Comparison of ENCODE assay signal across 7 cellular contexts in the genomic region with DNA sequence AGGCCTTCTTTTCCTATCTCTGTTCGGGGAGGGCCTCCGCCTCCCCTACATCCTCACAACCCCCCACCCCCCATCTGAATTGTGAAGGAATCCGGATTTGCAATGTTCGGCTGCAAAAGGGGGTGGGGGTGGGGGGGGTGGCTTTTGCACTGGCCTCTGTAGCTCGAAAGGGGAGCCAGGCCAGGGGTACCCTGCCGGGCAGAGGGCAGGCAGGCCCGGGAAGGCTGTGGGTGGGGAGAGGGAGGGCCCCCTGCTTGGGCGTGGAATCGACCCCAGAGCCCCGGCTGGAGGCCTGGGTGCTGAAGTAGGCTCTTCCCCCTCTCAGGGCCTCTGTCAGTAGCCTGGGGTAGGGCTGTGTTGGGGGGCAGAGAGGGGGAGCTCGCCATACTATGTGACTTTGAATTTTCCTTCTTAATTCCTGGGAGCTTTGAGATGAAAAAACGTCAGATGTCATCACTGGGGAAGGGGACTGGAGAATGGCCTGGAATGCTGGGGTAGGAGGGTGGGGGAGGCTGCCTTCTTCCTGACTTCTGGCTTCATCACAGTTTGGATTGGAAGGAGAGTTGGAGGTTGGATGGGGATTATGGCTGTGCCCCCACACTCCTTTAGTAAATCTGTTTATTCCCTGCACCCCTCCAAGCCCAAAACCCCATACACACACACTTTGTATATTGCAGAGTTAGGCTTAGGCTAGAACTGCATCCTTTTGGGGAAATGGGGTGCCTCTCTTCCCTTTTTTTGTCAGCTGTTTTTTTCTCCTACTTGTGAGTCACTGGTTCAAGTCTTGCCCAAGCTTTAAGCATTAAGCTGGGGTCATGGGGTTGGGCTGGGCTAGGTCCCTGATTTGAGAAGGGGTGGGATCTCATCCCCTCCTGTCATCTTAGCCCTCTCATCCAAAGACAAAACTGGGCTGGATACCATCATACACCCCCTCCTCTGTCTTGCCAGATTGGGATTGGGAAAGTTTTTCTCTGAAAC. TPM values are rescaled to one million over a fixed set of nuclear protein-coding genes. Genes with fewer than 3 reads are reported as not detected.
DNase-seq lines count a peak whose midpoint lies in the region; ATAC-seq lines count a peak whose summit lies in the region.
"Had no signal": no experiment of that assay in that cellular context is flagged by ENCODE, and none has a peak within 500 bp of the region (broad histone marks: within the 10 kb centered on the region; RNA-seq: fewer than 3 reads in every experiment).

No MANE protein-coding gene starts in this region.

- DNase-seq in NOMO-1 treated with dmso at 0.1 percent for 144 hours (lab: John Stamatoyannopoulos, UW; ENCODE audit: unreplicated experiment) (peak; percentile 63), NCI-H446 treated with DMSO at 0.1 percent for 48 hours (lab: John Stamatoyannopoulos, UW) (no peak), NCI-H82 treated with DMSO at 0.1 percent for 48 hours (lab: John Stamatoyannopoulos, UW; ENCODE audit: unreplicated experiment) (no peak)

- 14 to 25% methylated on average over 10 to 12 of the region's 12 CpGs for WGBS in esophagus, 2 donors

- H3K36me3 ChIP-seq in esophagus (ENCODE audit: control insufficient read depth in 2 of 2, insufficient read depth in 2 of 2, low read length in 1 of 2) (no peaks in the 10 kb centered on the region), skeletal muscle satellite cell (ENCODE audit: insufficient read depth, low read length) (peaks cover 14% of the 10 kb centered on the region)

- peaks cover 3 to 10% of the 10 kb centered on the region in 2 donors for H3K4me1 ChIP-seq in esophagus (ENCODE audit: control insufficient read depth in 2 of 2, insufficient read depth in 2 of 2, low read length in 1 of 2)
- H3K4me1 ChIP-seq in skeletal muscle satellite cell (ENCODE audit: control insufficient read depth, insufficient read depth, low read length), result peaks cover 53% of the 10 kb centered on the region

- H3K27me3 ChIP-seq in esophagus (ENCODE audit: control insufficient read depth in 1 of 2, insufficient read depth in 2 of 2, low read length in 2 of 2) (no peaks in the 10 kb centered on the region), skeletal muscle satellite cell (ENCODE audit: control insufficient read depth, insufficient read depth, low read length) (no peaks in the 10 kb centered on the region)

- H3K9me3 ChIP-seq in esophagus (ENCODE audit: control insufficient read depth in 2 of 2, insufficient read depth in 1 of 2, low read depth in 1 of 2, low read length in 1 of 2), result no peaks in the 10 kb centered on the region
- H3K9me3 ChIP-seq in skeletal muscle satellite cell (replicated peaks; ENCODE audit: low read length), result no peaks in the 10 kb centered on the region

- peak overlapping the region; percentile 95 for H3K4me2 ChIP-seq in skeletal muscle satellite cell (ENCODE audit: low read length)

- peak overlapping the region; percentile 84 to 98 for H3K27ac ChIP-seq in esophagus (ENCODE audit: low read depth in 2 of 2, low read length in 1 of 2)

- ATAC-seq in GM18907 (IDR thresholded peaks at IDR 0.05; ENCODE audit: unreplicated experiment), result no peak

- H3K4me3 ChIP-seq in esophagus (ENCODE audit: low read depth in 1 of 2, low read length in 2 of 2) (peak overlapping the region; percentile 64 to 68), skeletal muscle satellite cell (ENCODE audit: low read length) (peak overlapping the region; percentile 80)

- peak overlapping the region; percentile 75 for H3K9ac ChIP-seq in skeletal muscle satellite cell (ENCODE audit: low read depth, low read length)

RNA-seq across cellular contexts. Expression of gene LRP1, which starts 1.3 kb away (rescaled TPM):
- polyA plus RNA-seq in esophagus, result 10 to 100 TPM; 29.6 to 47.6 TPM
- 237 and 303 TPM in 2 replicates for total RNA-seq in skeletal muscle satellite cell (2012; rRNA removed)

RNA-seq across cellular contexts. Expression of gene LRP1-AS, which starts 17.8 kb away (rescaled TPM):
- polyA plus RNA-seq in esophagus, result not detected
- not detected in 2 replicates for total RNA-seq in skeletal muscle satellite cell (2012; rRNA removed)
- total RNA-seq: RPMI7951 had no signal

RNA-seq across cellular contexts. Expression of gene STAT6, which starts 18.4 kb away (rescaled TPM):
- 100 to 1,000 TPM; 101 to 145 TPM for polyA plus RNA-seq in esophagus
- total RNA-seq in skeletal muscle satellite cell (2012; rRNA removed), result 91.5 and 92.8 TPM in 2 replicates

RNA-seq across cellular contexts. Expression of gene NAB2, which starts 40.7 kb away (rescaled TPM):
- 10 to 100 TPM; 11.6 to 19.3 TPM for polyA plus RNA-seq in esophagus
- total RNA-seq in skeletal muscle satellite cell (2012; rRNA removed), result 41.9 and 50.2 TPM in 2 replicates

RNA-seq across cellular contexts. Expression of gene NEMP1, which starts 51.0 kb away (rescaled TPM):
- polyA plus RNA-seq in esophagus, result 1 to 10 TPM; 3.0 TPM
- total RNA-seq in skeletal muscle satellite cell (2012; rRNA removed), result 9.4 and 9.8 TPM in 2 replicates
